In the genomic region with DNA sequence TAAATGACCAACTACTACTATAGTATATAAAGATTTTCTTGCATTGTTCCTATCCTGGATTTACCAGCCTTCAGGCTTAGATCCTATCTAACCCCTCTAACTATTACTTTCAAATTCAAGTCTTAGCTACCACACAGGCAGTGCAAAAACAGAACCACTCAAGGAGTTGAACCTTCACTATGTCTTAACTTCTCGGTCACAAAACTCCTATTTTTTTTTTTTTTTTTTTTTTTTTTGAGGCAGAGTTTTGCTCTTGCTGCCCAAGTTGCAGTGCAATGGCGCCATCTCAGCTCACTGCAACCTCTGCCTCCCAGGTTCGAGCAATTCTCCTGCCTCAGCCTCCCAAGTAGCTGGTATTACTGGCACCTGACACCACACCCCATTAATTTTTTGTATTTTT, we compare ENCODE assay signal across 30 cellular contexts. TPM values are rescaled to one million over a fixed set of nuclear protein-coding genes. Genes with fewer than 3 reads are reported as not detected.
DNase-seq lines count a peak whose midpoint lies in the region; ATAC-seq, FAIRE-seq and TF ChIP-seq lines count a peak whose summit lies in the region.
"Had no signal": no experiment of that assay in that cellular context is flagged by ENCODE, and none has a peak within 500 bp of the region (broad histone marks: within the 10 kb centered on the region; RNA-seq: fewer than 3 reads in every experiment).

No MANE protein-coding gene starts in this region.

- H3K4me3 Mint-ChIP-seq in dendritic cell treated with granulocyte-macrophage colony-stimulating factor and Interleukin-4, amounts not matched to agents 40 ng/mL and 50 ng/mL, for 4 days: peak overlapping the region; percentile 4
- no peak overlapping the region for H3K4me3 Mint-ChIP-seq in activated naive CD4-positive, alpha-beta T cell treated with anti-CD3 and anti-CD28 coated beads for 36 hours
- H3K4me3 Mint-ChIP-seq: activated naive CD4-positive, alpha-beta T cell treated with anti-CD3 and anti-CD28 coated beads, Interleukin-2, amount 50 U/mL, for 24 hours; activated T-helper 1 cell treated with anti-CD3 and anti-CD28 coated beads, Interleukin-12 subunit alpha, Interleukin-12 subunit beta, Interleukin-2, Interleukin-4 antibody, amounts not matched to agents 30 ng/mL and 10 ng/mL and 1 ng/mL, durations not matched to agents 14 hours and 24 hours and 36 hours; CD8-positive, alpha-beta T cell; central memory CD8-positive, alpha-beta T cell; naive thymus-derived CD4-positive, alpha-beta T cell; T-cell; type B pancreatic cell had no signal

- no peak for TF ChIP-seq CTCF in kidney (IDR thresholded peaks at IDR 0.05; ENCODE audit: borderline replicate concordance, extremely low read depth, insufficient read depth)

- H3K27ac Mint-ChIP-seq in dendritic cell treated with granulocyte-macrophage colony-stimulating factor and Interleukin-4, amounts not matched to agents 40 ng/mL and 50 ng/mL, for 4 days: peak overlapping the region; percentile 56
- H3K27ac Mint-ChIP-seq in activated naive CD4-positive, alpha-beta T cell treated with anti-CD3 and anti-CD28 coated beads for 36 hours: no peak overlapping the region
- H3K27ac Mint-ChIP-seq: activated naive CD4-positive, alpha-beta T cell treated with anti-CD3 and anti-CD28 coated beads, Interleukin-2, amount 50 U/mL, for 24 hours; activated T-helper 1 cell treated with anti-CD3 and anti-CD28 coated beads, Interleukin-12 subunit alpha, Interleukin-12 subunit beta, Interleukin-2, Interleukin-4 antibody, amounts not matched to agents 30 ng/mL and 10 ng/mL and 1 ng/mL, durations not matched to agents 14 hours and 24 hours and 36 hours; CD8-positive, alpha-beta T cell; naive thymus-derived CD4-positive, alpha-beta T cell; T-cell; type B pancreatic cell had no signal

- no peak for FAIRE-seq in kidney (lab: Jason Lieb, UNC)
- FAIRE-seq: TTC549 had no signal

- DNase-seq in AML-193 (lab: John Stamatoyannopoulos, UW) (peak; percentile 30 to 47), NOMO-1 treated with dmso at 0.1 percent for 144 hours (lab: John Stamatoyannopoulos, UW; ENCODE audit: unreplicated experiment) (peak; percentile 42), kidney (no peak), NCI-H2196 treated with DMSO at 0.1 percent for 48 hours (lab: John Stamatoyannopoulos, UW; ENCODE audit: unreplicated experiment) (no peak)
- no peak for DNase-seq in activated naive CD4-positive, alpha-beta T cell treated with anti-CD3 and anti-CD28 coated beads for 36 hours
- DNase-seq: anterior cingulate cortex; CD8-positive, alpha-beta T cell; erythroblast; foreskin fibroblast; GOT3; IMR-90; naive thymus-derived CD4-positive, alpha-beta T cell; NCI-H1694; NCI-H2171; NCI-H526; ovary; PC-3; right cardiac atrium; Right ventricle myocardium superior; T-cell had no signal

- no peaks in the 10 kb centered on the region for H3K9me3 Mint-ChIP-seq in dendritic cell treated with granulocyte-macrophage colony-stimulating factor and Interleukin-4, amounts not matched to agents 40 ng/mL and 50 ng/mL, for 4 days
- no peaks in the 10 kb centered on the region for H3K9me3 Mint-ChIP-seq in activated naive CD4-positive, alpha-beta T cell treated with anti-CD3 and anti-CD28 coated beads for 36 hours
- H3K9me3 Mint-ChIP-seq: activated naive CD4-positive, alpha-beta T cell treated with anti-CD3 and anti-CD28 coated beads, Interleukin-2, amount 50 U/mL, for 24 hours; activated T-helper 1 cell treated with anti-CD3 and anti-CD28 coated beads, Interleukin-12 subunit alpha, Interleukin-12 subunit beta, Interleukin-2, Interleukin-4 antibody, amounts not matched to agents 30 ng/mL and 10 ng/mL and 1 ng/mL, durations not matched to agents 14 hours and 24 hours and 36 hours; CD8-positive, alpha-beta T cell; central memory CD8-positive, alpha-beta T cell; naive thymus-derived CD4-positive, alpha-beta T cell; T-cell; type B pancreatic cell had no signal

- H3K27me3 Mint-ChIP-seq in dendritic cell treated with granulocyte-macrophage colony-stimulating factor and Interleukin-4, amounts not matched to agents 40 ng/mL and 50 ng/mL, for 4 days: no peaks in the 10 kb centered on the region
- H3K27me3 Mint-ChIP-seq in activated naive CD4-positive, alpha-beta T cell treated with anti-CD3 and anti-CD28 coated beads for 36 hours (ENCODE audit: low read depth): peaks cover 3% of the 10 kb centered on the region
- H3K27me3 Mint-ChIP-seq: central memory CD8-positive, alpha-beta T cell; naive thymus-derived CD4-positive, alpha-beta T cell; T-cell; type B pancreatic cell had no signal

- H3K36me3 Mint-ChIP-seq in dendritic cell treated with granulocyte-macrophage colony-stimulating factor and Interleukin-4, amounts not matched to agents 40 ng/mL and 50 ng/mL, for 4 days (ENCODE audit: low read depth): no peaks in the 10 kb centered on the region
- peaks cover 10% of the 10 kb centered on the region for H3K36me3 Mint-ChIP-seq in activated naive CD4-positive, alpha-beta T cell treated with anti-CD3 and anti-CD28 coated beads for 36 hours (ENCODE audit: low read depth)
- H3K36me3 Mint-ChIP-seq: activated naive CD4-positive, alpha-beta T cell treated with anti-CD3 and anti-CD28 coated beads, Interleukin-2, amount 50 U/mL, for 24 hours; CD8-positive, alpha-beta T cell; T-cell had no signal

- H3K36me3 ChIP-seq in kidney (ENCODE audit: control insufficient read depth in 1 of 2, insufficient read depth in 2 of 2, low read length in 2 of 2): no peaks in the 10 kb centered on the region
- H3K36me3 ChIP-seq: ovary had no signal

- peaks cover 0 to 4% of the 10 kb centered on the region in 2 donors for H3K4me1 ChIP-seq in kidney (ENCODE audit: control insufficient read depth in 1 of 2, insufficient read depth in 1 of 2, low read depth in 1 of 2, low read length in 2 of 2)

- no peak overlapping the region for H3K4me3 ChIP-seq in kidney (ENCODE audit: low read length in 2 of 2)
- H3K4me3 ChIP-seq: ovary had no signal

- H3K9me3 ChIP-seq in kidney (ENCODE audit: control insufficient read depth in 1 of 2, low read length in 2 of 2): no peaks in the 10 kb centered on the region
- H3K9me3 ChIP-seq: ovary had no signal

- ATAC-seq in GM18511 (IDR thresholded peaks at IDR 0.05; ENCODE audit: unreplicated experiment) (peak; percentile 46), GM21447 (IDR thresholded peaks at IDR 0.05; ENCODE audit: unreplicated experiment) (no peak)
- ATAC-seq: CD8-positive, alpha-beta T cell; left lobe of liver; naive thymus-derived CD4-positive, alpha-beta T cell; PC-3; right cardiac atrium; T-cell had no signal

- intact Hi-C loops in dendritic cell treated with granulocyte-macrophage colony-stimulating factor and Interleukin-4, amounts not matched to agents 40 ng/mL and 50 ng/mL, for 4 days (cut with micrococcal nuclease): no loop called here
- intact Hi-C loops in kidney (cut with DNase I): no loop called here
- intact Hi-C loops in activated naive CD4-positive, alpha-beta T cell treated with anti-CD3 and anti-CD28 coated beads for 36 hours (cut with micrococcal nuclease): no loop called here

- H3K9ac ChIP-seq in kidney (ENCODE audit: low read length in 2 of 2): no peak overlapping the region

- CTCF ChIA-PET in activated naive CD4-positive, alpha-beta T cell treated with anti-CD3 and anti-CD28 coated beads for 36 hours (lab: Charles Lee): interaction anchor here (0.9 to 1.0 kb wide), 2 partner anchors 9 to 12 kb away, joined by 3 read pairs; no protein-coding TSS in a partner anchor

- H3K27ac ChIP-seq in kidney (ENCODE audit: low read depth in 2 of 2, low read length in 2 of 2): no peak overlapping the region
- H3K27ac ChIP-seq: ovary had no signal

- peaks cover 49% of the 10 kb centered on the region for H3K4me1 Mint-ChIP-seq in dendritic cell treated with granulocyte-macrophage colony-stimulating factor and Interleukin-4, amounts not matched to agents 40 ng/mL and 50 ng/mL, for 4 days (ENCODE audit: low read depth)
- peaks cover 15% of the 10 kb centered on the region for H3K4me1 Mint-ChIP-seq in activated naive CD4-positive, alpha-beta T cell treated with anti-CD3 and anti-CD28 coated beads for 36 hours (ENCODE audit: low read depth)
- H3K4me1 Mint-ChIP-seq: activated naive CD4-positive, alpha-beta T cell treated with anti-CD3 and anti-CD28 coated beads, Interleukin-2, amount 50 U/mL, for 24 hours; central memory CD8-positive, alpha-beta T cell had no signal

RNA-seq across cellular contexts. Expression of a gene that starts 6.3 kb away (rescaled TPM):
- total RNA-seq in kidney: 44.0 TPM
- 115 TPM for polyA plus RNA-seq in kidney (ENCODE audit: insufficient read depth, low read depth, low replicate concordance)
- total RNA-seq in activated naive CD4-positive, alpha-beta T cell treated with anti-CD3 and anti-CD28 coated beads for 36 hours: 1 to 10 TPM; 8.0 to 9.1 TPM

RNA-seq across cellular contexts. Expression of a gene that starts 20.2 kb away (rescaled TPM):
- total RNA-seq in kidney: 95.3 TPM
- polyA plus RNA-seq in kidney (ENCODE audit: insufficient read depth, low read depth, low replicate concordance): 98.4 TPM
- 10 to 100 TPM; 30.8 to 31.0 TPM for total RNA-seq in activated naive CD4-positive, alpha-beta T cell treated with anti-CD3 and anti-CD28 coated beads for 36 hours

RNA-seq across cellular contexts. Expression of a gene that starts 27.5 kb away (rescaled TPM):
- total RNA-seq in kidney: 5.3 TPM
- 19.0 TPM for polyA plus RNA-seq in kidney (ENCODE audit: insufficient read depth, low read depth, low replicate concordance)
- total RNA-seq in activated naive CD4-positive, alpha-beta T cell treated with anti-CD3 and anti-CD28 coated beads for 36 hours: under 1 TPM; 0.74 to 0.96 TPM
- total RNA-seq: G401 had no signal

Comparison
In these comparisons a context has a peak if more than half of its experiments do, and no peak if none do; other contexts are left out.
1. DNase-seq: peak in AML-193 (2 of 2) and NOMO-1 treated with dmso at 0.1 percent for 144 hours (single experiment); none in kidney (single experiment), activated naive CD4-positive, alpha-beta T cell treated with anti-CD3 and anti-CD28 coated beads for 36 hours (single experiment) and NCI-H2196 treated with DMSO at 0.1 percent for 48 hours (single experiment).